In genomic region chr7:5594616-5595544, GRCh38 we compare ENCODE assay signal across 1 cellular context.
TF ChIP-seq lines count a peak whose summit lies in the region.

No MANE protein-coding gene starts in this region.

TF ChIP-seq in HepG2, 621 proteins besides CTCF, POLR2A, EP300 and RAD21 (continued from another document and continues in another):
- TF ChIP-seq ZNF687 (CRISPR knock-in tag; IDR thresholded peaks at IDR 0.05) (peak; percentile 38; the same call in 1 of the 2 replicates), KDM5B (CRISPR knock-in tag; IDR thresholded peaks at IDR 0.05; ENCODE audit: borderline replicate concordance) (no peak), BCL3 (CRISPR knock-in tag; IDR thresholded peaks at IDR 0.05) (no peak), SETDB1 (CRISPR knock-in tag; IDR thresholded peaks at IDR 0.05; ENCODE audit: borderline replicate concordance) (no peak), ZNF891 (CRISPR knock-in tag; IDR thresholded peaks at IDR 0.05) (no peak), ZBTB33 (CRISPR knock-in tag; IDR thresholded peaks at IDR 0.05) (peak; percentile 44; the same call in 1 of the 2 replicates), PITX1 (CRISPR knock-in tag; IDR thresholded peaks at IDR 0.05) (no peak), NFE2 (CRISPR knock-in tag; IDR thresholded peaks at IDR 0.05) (no peak), TAF1 (CRISPR knock-in tag; IDR thresholded peaks at IDR 0.05) (no peak), ZSCAN29 (CRISPR knock-in tag; conservative IDR thresholded peaks at IDR 0.05) (no peak), ETV6 (CRISPR knock-in tag; conservative IDR thresholded peaks at IDR 0.05) (no peak), ZNF142 (CRISPR knock-in tag; IDR thresholded peaks at IDR 0.05) (0 out of 2 replicates have a peak, but pooled peaks have one; percentile 31), MXD3 (CRISPR knock-in tag; IDR thresholded peaks at IDR 0.05) (peak; percentile 9; the same call in 1 of the 2 replicates), ZNF800 (CRISPR knock-in tag; IDR thresholded peaks at IDR 0.05) (peak; percentile 95), SP5 (CRISPR knock-in tag; IDR thresholded peaks at IDR 0.05; ENCODE audit: borderline replicate concordance, low read depth) (no peak), HOXD1 (CRISPR knock-in tag; IDR thresholded peaks at IDR 0.05) (no peak), ZBTB21 (CRISPR knock-in tag; IDR thresholded peaks at IDR 0.05) (no peak), ZNF652 (CRISPR knock-in tag; IDR thresholded peaks at IDR 0.05; ENCODE audit: borderline replicate concordance, low read depth) (no peak), ZHX2 (IDR thresholded peaks at IDR 0.05; ENCODE audit: low read depth) (no peak), ZHX2 (CRISPR knock-in tag; IDR thresholded peaks at IDR 0.05; ENCODE audit: borderline replicate concordance) (no peak), ZFY (CRISPR knock-in tag; IDR thresholded peaks at IDR 0.05) (peak; percentile 38), ZC3H13 (CRISPR knock-in tag; IDR thresholded peaks at IDR 0.05) (peak; percentile 26; the same call in 1 of the 2 replicates), MYPOP (CRISPR knock-in tag; IDR thresholded peaks at IDR 0.05) (0 out of 2 replicates have a peak, but pooled peaks have one; percentile 25), BORCS8-MEF2B (CRISPR knock-in tag; IDR thresholded peaks at IDR 0.05) (peak; percentile 28; the same call in 1 of the 2 replicates), DRAP1 (CRISPR knock-in tag; IDR thresholded peaks at IDR 0.05) (no peak), MED8 (CRISPR knock-in tag; IDR thresholded peaks at IDR 0.05; ENCODE audit: insufficient replicate concordance) (no peak), ZNF768 (CRISPR knock-in tag; IDR thresholded peaks at IDR 0.05) (peak; percentile 98), ZNF7 (CRISPR knock-in tag; IDR thresholded peaks at IDR 0.05) (no peak), RBFOX2 (IDR thresholded peaks at IDR 0.05; ENCODE audit: low read depth, low read length) (peak; percentile 15; the same call in 1 of the 2 replicates), MTA1 (CRISPR knock-in tag; IDR thresholded peaks at IDR 0.05; ENCODE audit: borderline replicate concordance) (no peak), NFE2L1 (CRISPR knock-in tag; IDR thresholded peaks at IDR 0.05; ENCODE audit: borderline replicate concordance) (no peak), ZNF777 (CRISPR knock-in tag; IDR thresholded peaks at IDR 0.05) (peak; percentile 58)
